15 cellular contexts compared by ENCODE assay signal in the genomic region with DNA sequence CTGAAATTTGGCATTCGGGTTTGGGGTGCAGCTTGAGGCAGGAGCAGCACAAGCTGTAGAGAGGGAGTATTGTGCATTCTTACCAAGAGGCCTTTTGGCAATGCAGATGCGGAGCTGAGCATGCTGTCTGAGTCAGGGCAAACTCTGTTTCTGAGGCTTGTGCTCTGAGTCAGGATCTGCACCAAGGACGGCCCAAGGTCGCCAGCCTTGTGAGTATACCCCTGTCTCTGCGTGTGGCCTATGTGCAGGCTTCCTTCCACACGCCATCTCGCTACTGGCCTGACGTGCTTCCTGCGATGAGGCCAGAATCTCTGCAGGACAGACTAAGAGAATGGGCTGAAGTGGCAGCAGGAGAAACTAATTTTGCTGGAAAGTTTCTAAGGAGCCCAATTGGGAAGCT.
"Had no signal": no experiment of that assay in that cellular context is flagged by ENCODE, and none has a peak within 500 bp of the region (broad histone marks: within the 10 kb centered on the region; RNA-seq: fewer than 3 reads in every experiment).

No MANE protein-coding gene starts in this region.

- H3K4me3 ChIP-seq: body of pancreas, prostate gland had no signal

- H3K4me1 ChIP-seq: prostate gland had no signal

- H3K27ac ChIP-seq: body of pancreas, prostate gland, VCaP had no signal

- H3K36me3 ChIP-seq: prostate gland had no signal

- DNase-seq: activated CD4-positive, alpha-beta memory T cell treated with anti-CD3 and anti-CD28 coated beads for 36 hours; activated gamma-delta T cell treated with Interleukin-2 at 50 U/mL for 16 hours; activated naive CD8-positive, alpha-beta T cell treated with anti-CD3 and anti-CD28 coated beads for 36 hours; activated T-cell treated with anti-CD3 and anti-CD28 coated beads, Interleukin-2, amount 50 U/mL, for 48 hours; cerebellar nuclear complex; natural killer cell; stimulated activated CD4-positive, alpha-beta T cell treated with anti-CD3 and anti-CD28 coated beads, Interleukin-12 subunit alpha, Interleukin-12 subunit beta, amount 100 ng/mL, for 4 hours; stimulated activated naive CD4-positive, alpha-beta T cell treated with Interleukin-2 at 50 U/mL for 16 hours; T-cell; T1000 had no signal

- H3K9me3 ChIP-seq: body of pancreas, prostate gland had no signal

- ATAC-seq: body of pancreas, left lobe of liver, natural killer cell, sciatic nerve, T-cell had no signal

- H3K27me3 ChIP-seq: body of pancreas had no signal
